10 cellular contexts compared by ENCODE assay signal in genomic region chr1:12556957-12557935, GRCh38.
DNase-seq lines count a peak whose midpoint lies in the region; ATAC-seq and TF ChIP-seq lines count a peak whose summit lies in the region.
"Had no signal": no experiment of that assay in that cellular context is flagged by ENCODE, and none has a peak within 500 bp of the region (broad histone marks: within the 10 kb centered on the region; RNA-seq: fewer than 3 reads in every experiment).

No MANE protein-coding gene starts in this region.

- peak overlapping the region; percentile 27 for H3K4me2 ChIP-seq in fibroblast of lung (ENCODE audit: extremely low read depth, insufficient read depth, low read length)

- no peak overlapping the region for H3K9ac ChIP-seq in fibroblast of lung (ENCODE audit: insufficient read depth, low read length)

- H3K9me3 ChIP-seq in cardiac muscle cell (ENCODE audit: low read depth) (no peaks in the 10 kb centered on the region), fibroblast of lung (ENCODE audit: control insufficient read depth, insufficient read depth, low read depth, low read length) (no peaks in the 10 kb centered on the region), ovary (no peaks in the 10 kb centered on the region), uterus (no peaks in the 10 kb centered on the region)

- TF ChIP-seq POLR2A in ovary (IDR thresholded peaks at IDR 0.05) (no peak), uterus (IDR thresholded peaks at IDR 0.05) (no peak)

- no peak for TF ChIP-seq EP300 in ovary (IDR thresholded peaks at IDR 0.05)

- H3K79me2 ChIP-seq in fibroblast of lung (ENCODE audit: control insufficient read depth, insufficient read depth, low read length) = no peaks in the 10 kb centered on the region

- no peaks in the 10 kb centered on the region for H3K27me3 ChIP-seq in cardiac muscle cell
- H3K27me3 ChIP-seq in fibroblast of lung (ENCODE audit: control insufficient read depth, insufficient read depth, low read length) = no peaks in the 10 kb centered on the region
- H3K27me3 ChIP-seq in ovary = no peaks in the 10 kb centered on the region
- H3K27me3 ChIP-seq in uterus = no peaks in the 10 kb centered on the region

- H3K4me1 ChIP-seq in cardiac muscle cell (ENCODE audit: low read depth) (peaks cover 11% of the 10 kb centered on the region), fibroblast of lung (ENCODE audit: control insufficient read depth, extremely low read depth, insufficient read depth, low read length) (peaks cover 10% of the 10 kb centered on the region), ovary (ENCODE audit: insufficient read depth) (peaks cover 10% of the 10 kb centered on the region), uterus (peaks cover 5% of the 10 kb centered on the region in 2 donors)

- H3K27ac ChIP-seq in cardiac muscle cell (peak overlapping the region; percentile 67), fibroblast of lung (ENCODE audit: insufficient read depth, low read length) (peak overlapping the region; percentile 63), ovary (peak overlapping the region; percentile 70 to 85), uterus (peak overlapping the region; percentile 82 to 98)

- 89 to 90% (median 89%) methylated on average over 17 of the region's 17 CpGs for WGBS in ovary, 3 donors

- H2AFZ ChIP-seq in fibroblast of lung (ENCODE audit: low read length) = no peak overlapping the region

- intact Hi-C loops in left ventricle myocardium superior (cut with micrococcal nuclease) (no loop called here), ovary (cut with DNase I) (loop anchor here in 2 of 4 donors (5.0 to 10.0 kb wide), 2 partner anchors 35 to 58 kb away; partner anchors contain the start of gene DHRS3 (in 1 of the 2)), uterus (cut with DNase I; ENCODE audit: low total_unique reads) (no loop called here)

- ATAC-seq in left ventricle myocardium superior (no peak), GM21529 (IDR thresholded peaks at IDR 0.05; ENCODE audit: unreplicated experiment) (no peak), HG03039 (IDR thresholded peaks at IDR 0.05; ENCODE audit: unreplicated experiment) (no peak)

- H4K20me1 ChIP-seq in fibroblast of lung (ENCODE audit: control insufficient read depth, extremely low read depth, insufficient read depth, low read length) = no peaks in the 10 kb centered on the region

- H3K36me3 ChIP-seq in cardiac muscle cell (no peaks in the 10 kb centered on the region), fibroblast of lung (ENCODE audit: control insufficient read depth, insufficient read depth, low read length) (no peaks in the 10 kb centered on the region), ovary (no peaks in the 10 kb centered on the region), uterus (no peaks in the 10 kb centered on the region)

- H3K4me3 ChIP-seq in cardiac muscle cell = no peak overlapping the region
- no peak overlapping the region for H3K4me3 ChIP-seq in fibroblast of lung (replicated peaks in 1 of 4; ENCODE audit: control extremely low read depth in 1 of 4, insufficient read depth in 1 of 4, low read depth in 3 of 4, low read length in 4 of 4)
- no peak overlapping the region for H3K4me3 ChIP-seq in ovary
- no peak overlapping the region for H3K4me3 ChIP-seq in uterus

- DNase-seq in cardiac muscle cell (ENCODE audit: low read depth in 1 of 2, low spot score in 1 of 2) (peak in 1 of 2 donors; percentile 39), left ventricle myocardium superior (no peak), fibroblast of lung (ENCODE audit: low read depth in 2 of 2) (peak in 1 of 2 donors; percentile 51), ovary (peak in 3 of 5 donors; percentile 26 to 42 (median 26)), uterus (no peak)
- DNase-seq in stimulated activated CD8-positive, alpha-beta memory T cell treated with anti-CD3 and anti-CD28 coated beads, Interleukin-4, amount 100 ng/mL, for 48 hours = no peak
- DNase-seq: ACHN, DMS79 had no signal

- no peak for TF ChIP-seq CTCF in cardiac muscle cell (IDR thresholded peaks at IDR 0.05; ENCODE audit: low read depth, low read length)
- TF ChIP-seq CTCF in fibroblast of lung (conservative IDR thresholded peaks at IDR 0.05 in 1 of 2, IDR thresholded peaks at IDR 0.05 in 1 of 2; ENCODE audit: low read depth in 1 of 2, low read length in 2 of 2) = no peak
- TF ChIP-seq CTCF in ovary (IDR thresholded peaks at IDR 0.05) = no peak
- no peak for TF ChIP-seq CTCF in uterus (IDR thresholded peaks at IDR 0.05)

Comparison
In these comparisons a context has a peak if more than half of its experiments do, and no peak if none do; other contexts are left out.
1. DNase-seq: peak in ovary (3 of 5); none in left ventricle myocardium superior (single experiment), uterus (0 of 2) and stimulated activated CD8-positive, alpha-beta memory T cell treated with anti-CD3 and anti-CD28 coated beads, Interleukin-4, amount 100 ng/mL, for 48 hours (single experiment).
2. Peak in every context shown above with its lines, with median percentiles within 50 percentile points of each other: H3K27ac ChIP-seq.